ENCODE assay signal across 15 cellular contexts in the genomic region with DNA sequence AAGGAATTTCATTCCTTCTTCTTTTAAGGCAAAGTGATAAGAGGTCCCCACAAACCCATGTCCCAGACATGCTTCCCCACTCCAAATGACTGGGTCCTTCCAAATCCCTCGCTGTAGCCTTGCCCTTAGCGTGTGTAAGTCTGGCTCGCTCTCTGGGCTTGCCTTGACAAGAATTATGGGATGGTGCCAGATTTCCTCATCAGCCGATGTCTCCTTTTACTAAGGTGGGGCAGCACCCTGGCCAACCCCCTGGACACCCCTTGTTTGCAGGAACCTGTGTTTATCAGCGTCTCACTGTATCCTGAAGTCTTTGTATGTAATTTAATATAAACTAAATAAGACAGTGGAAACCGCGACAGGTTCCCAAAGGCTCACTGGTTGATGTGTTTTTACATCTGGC.
"Had no signal": no experiment of that assay in that cellular context is flagged by ENCODE, and none has a peak within 500 bp of the region (broad histone marks: within the 10 kb centered on the region; RNA-seq: fewer than 3 reads in every experiment).

No MANE protein-coding gene starts in this region.

- DNase-seq: activated CD4-positive, alpha-beta T cell treated with anti-CD3 and anti-CD28 coated beads, Interleukin-2, amount 10 ng/mL, durations not matched to agents 24 days and 14 days; activated CD8-positive, alpha-beta memory T cell treated with anti-CD3 and anti-CD28 coated beads for 24 hours; activated naive CD4-positive, alpha-beta T cell treated with anti-CD3 and anti-CD28 coated beads for 36 hours; central memory CD4-positive, alpha-beta T cell; cortex of kidney; effector memory CD8-positive, alpha-beta T cell; erythroblast; left colon; naive thymus-derived CD4-positive, alpha-beta T cell; spleen; stimulated activated CD4-positive, alpha-beta T cell treated with anti-CD3 and anti-CD28 coated beads, Interleukin-1b, Interleukin-23, amount 100 ng/mL, for 48 hours; stimulated activated naive B cell treated with anti-CD40 and anti-IgM and Interleukin-4, amounts not matched to agents 10 μg/mL and 1 μg/mL and 100 μg/mL, for 72 hours; trophoblast cell had no signal

- H3K27me3 ChIP-seq: neutrophil, spleen had no signal

- H3K36me3 ChIP-seq: neutrophil, spleen had no signal

- H3K9me3 ChIP-seq: neutrophil, spleen had no signal

- H3K4me1 ChIP-seq: spleen had no signal

- H3K4me3 ChIP-seq: lung, spleen had no signal

- H3K27ac ChIP-seq: neutrophil, spleen had no signal
